In genomic region chr13:83618966-83619365, GRCh38 we compare ENCODE assay signal across 16 cellular contexts.
A peak's percentile ranks its signal among the peaks of the same experiment; 100 is the strongest.
DNase-seq lines count a peak whose midpoint lies in the region; ATAC-seq and TF ChIP-seq lines count a peak whose summit lies in the region.
"Had no signal": no experiment of that assay in that cellular context is flagged by ENCODE, and none has a peak within 500 bp of the region (broad histone marks: within the 10 kb centered on the region; RNA-seq: fewer than 3 reads in every experiment).

No MANE protein-coding gene starts in this region.

- no peak for TF ChIP-seq POLR2A in gastroesophageal sphincter (IDR thresholded peaks at IDR 0.05)

- H3K27ac ChIP-seq in fibroblast of lung (ENCODE audit: insufficient read depth, low read length): no peak overlapping the region
- no peak overlapping the region for H3K27ac ChIP-seq in gastroesophageal sphincter
- H3K27ac ChIP-seq: KMS-11, skin epidermis had no signal

- H3K4me3 ChIP-seq in fibroblast of lung (replicated peaks in 1 of 4; ENCODE audit: control extremely low read depth in 1 of 4, insufficient read depth in 1 of 4, low read depth in 3 of 4, low read length in 4 of 4): no peak overlapping the region
- H3K4me3 ChIP-seq in gastroesophageal sphincter: no peak overlapping the region
- H3K4me3 ChIP-seq: GM12878, skin epidermis had no signal

- H3K27me3 ChIP-seq in fibroblast of lung (ENCODE audit: control insufficient read depth, insufficient read depth, low read length): no peaks in the 10 kb centered on the region
- no peaks in the 10 kb centered on the region for H3K27me3 ChIP-seq in gastroesophageal sphincter

- no peak for ATAC-seq in gastroesophageal sphincter
- ATAC-seq: effector memory CD8-positive, alpha-beta T cell; GM12878; natural killer cell treated with Interleukin-12 subunit alpha and Interleukin-12 subunit beta and Interleukin-15 and Interleukin-18, amount 100 ng/mL, for 72 hours had no signal

- H4K20me1 ChIP-seq in fibroblast of lung (ENCODE audit: control insufficient read depth, extremely low read depth, insufficient read depth, low read length): no peaks in the 10 kb centered on the region

- DNase-seq in DMS53 (lab: John Stamatoyannopoulos, UW) (peak; percentile 32), LHCN-M2 (ENCODE audit: low read depth) (peak; percentile 79), RKO (ENCODE audit: low spot score) (peak; percentile 26), fibroblast of lung (ENCODE audit: low read depth in 2 of 2) (peak; percentile 6 to 69), GF-D8 (lab: John Stamatoyannopoulos, UW) (no peak), DMS 273 treated with DMSO at 0.1 percent for 48 hours (lab: John Stamatoyannopoulos, UW) (no peak), NCI-H526 (lab: John Stamatoyannopoulos, UW) (no peak)
- DNase-seq: effector memory CD8-positive, alpha-beta T cell; NCI-H187 treated with DMSO at 0.1 percent for 48 hours; NCI-H524; stimulated activated CD4-positive, alpha-beta T cell treated with anti-CD3 and anti-CD28 coated beads, Interleukin-4, amount 100 ng/mL, for 24 hours had no signal

- no peak overlapping the region for H2AFZ ChIP-seq in fibroblast of lung (ENCODE audit: low read length)

- H3K79me2 ChIP-seq in fibroblast of lung (ENCODE audit: control insufficient read depth, insufficient read depth, low read length): no peaks in the 10 kb centered on the region

- no peak overlapping the region for H3K9ac ChIP-seq in fibroblast of lung (ENCODE audit: insufficient read depth, low read length)
- H3K9ac ChIP-seq: KMS-11 had no signal

- no peaks in the 10 kb centered on the region for H3K9me3 ChIP-seq in fibroblast of lung (ENCODE audit: control insufficient read depth, insufficient read depth, low read depth, low read length)
- H3K9me3 ChIP-seq in gastroesophageal sphincter: no peaks in the 10 kb centered on the region

- H3K4me1 ChIP-seq in fibroblast of lung (ENCODE audit: control insufficient read depth, extremely low read depth, insufficient read depth, low read length) (no peaks in the 10 kb centered on the region), gastroesophageal sphincter (no peaks in the 10 kb centered on the region)

- TF ChIP-seq CTCF in fibroblast of lung (conservative IDR thresholded peaks at IDR 0.05 in 1 of 2, IDR thresholded peaks at IDR 0.05 in 1 of 2; ENCODE audit: low read depth in 1 of 2, low read length in 2 of 2) (no peak), gastroesophageal sphincter (IDR thresholded peaks at IDR 0.05) (no peak)

- H3K36me3 ChIP-seq in fibroblast of lung (ENCODE audit: control insufficient read depth, insufficient read depth, low read length) (no peaks in the 10 kb centered on the region), gastroesophageal sphincter (no peaks in the 10 kb centered on the region)

- TF ChIP-seq EP300 in gastroesophageal sphincter (IDR thresholded peaks at IDR 0.05): no peak

- H3K4me2 ChIP-seq in fibroblast of lung (ENCODE audit: extremely low read depth, insufficient read depth, low read length): no peak overlapping the region
- H3K4me2 ChIP-seq: KMS-11 had no signal

Comparison
In these comparisons a context has a peak if more than half of its experiments do, and no peak if none do; other contexts are left out.
1. DNase-seq: peak in DMS53 (single experiment), LHCN-M2 (single experiment), RKO (single experiment) and fibroblast of lung (2 of 2); none in GF-D8 (single experiment), DMS 273 treated with DMSO at 0.1 percent for 48 hours (single experiment) and NCI-H526 (0 of 2).